Comparison of ENCODE assay signal across 24 cellular contexts in genomic region chr7:2764621-2765020, GRCh38.
A peak's percentile ranks its signal among the peaks of the same experiment; 100 is the strongest.
DNase-seq lines count a peak whose midpoint lies in the region; ATAC-seq, FAIRE-seq and TF ChIP-seq lines count a peak whose summit lies in the region.
"Had no signal": no experiment of that assay in that cellular context is flagged by ENCODE, and none has a peak within 500 bp of the region (broad histone marks: within the 10 kb centered on the region; RNA-seq: fewer than 3 reads in every experiment).

No MANE protein-coding gene starts in this region.

- no peaks in the 10 kb centered on the region for H3K36me3 ChIP-seq in A673 (ENCODE audit: insufficient read depth, low read length, poor library complexity, severe bottlenecking)
- H3K36me3 ChIP-seq in Karpas-422 (ENCODE audit: insufficient read depth, low read length), result no peaks in the 10 kb centered on the region
- peaks cover 15 to 22% of the 10 kb centered on the region in 2 experiments for H3K36me3 ChIP-seq in trophoblast cell (ENCODE audit: control insufficient read depth in 1 of 2, insufficient read depth in 2 of 2, low read length in 2 of 2)
- no peaks in the 10 kb centered on the region for H3K36me3 ChIP-seq in kidney (ENCODE audit: control insufficient read depth in 1 of 2, insufficient read depth in 2 of 2, low read length in 2 of 2)

- H3K9ac ChIP-seq in Karpas-422 (ENCODE audit: low read length) (no peak overlapping the region), trophoblast cell (ENCODE audit: low read length) (no peak overlapping the region), kidney (ENCODE audit: low read length in 2 of 2) (no peak overlapping the region)
- H3K9ac ChIP-seq: BLaER1 had no signal

- intact Hi-C loops in A673 (cut with micrococcal nuclease; ENCODE audit: unreplicated experiment), result no loop called here
- intact Hi-C loops in kidney (cut with DNase I), result no loop called here

- WGBS in trophoblast cell (ENCODE audit: extremely low coverage, insufficient coverage, insufficient read length), result no CpG with 5 or more reads among the region's 11 CpGs

- CTCF ChIA-PET in A673 (lab: Charles Lee), result no interaction called here

- H3K4me2 ChIP-seq in Karpas-422 (ENCODE audit: low read depth, low read length, poor library complexity, severe bottlenecking) (no peak overlapping the region), trophoblast cell (ENCODE audit: low read length) (no peak overlapping the region)
- H3K4me2 ChIP-seq: BLaER1 had no signal

- no TSS peak for BruUV-seq in A673 (replicated peaks; lab: Mats Ljungman, UMichigan)

- TF ChIP-seq CTCF in A673 (conservative IDR thresholded peaks at IDR 0.05; ENCODE audit: low read depth, low read length) (no peak), glutamatergic neuron (IDR thresholded peaks at IDR 0.05; ENCODE audit: partially characterized antibody, unreplicated experiment) (no peak), kidney (IDR thresholded peaks at IDR 0.05; ENCODE audit: borderline replicate concordance, extremely low read depth, insufficient read depth) (no peak)

- H3K23ac ChIP-seq in trophoblast cell (ENCODE audit: low read length), result no peak overlapping the region

- POLR2A ChIA-PET in A673 (lab: Charles Lee; ENCODE audit: low non-redundant PET), result no interaction called here

- no peak overlapping the region for H3K4me3 Mint-ChIP-seq in glutamatergic neuron (ENCODE audit: unreplicated experiment)
- H3K4me3 Mint-ChIP-seq: CD8-positive, alpha-beta memory T cell; IgD-negative memory B cell had no signal

- H3K79me1 ChIP-seq in trophoblast cell (ENCODE audit: low read length), result peaks cover 37% of the 10 kb centered on the region

- H3K79me2 ChIP-seq in Karpas-422 (ENCODE audit: low read length), result no peaks in the 10 kb centered on the region
- peaks cover 20% of the 10 kb centered on the region for H3K79me2 ChIP-seq in trophoblast cell (ENCODE audit: control insufficient read depth, insufficient read depth, low read length, poor library complexity)

- H4K20me1 ChIP-seq in Karpas-422 (ENCODE audit: insufficient read depth, low read depth, low read length), result no peaks in the 10 kb centered on the region

- H3K27ac ChIP-seq in A673 (ENCODE audit: low read depth, low read length, poor library complexity, severe bottlenecking) (peak overlapping the region; percentile 5), Karpas-422 (ENCODE audit: low read length) (no peak overlapping the region), trophoblast cell (ENCODE audit: low read depth, low read length) (peak overlapping the region; percentile 11), kidney (ENCODE audit: low read depth in 2 of 2, low read length in 2 of 2) (no peak overlapping the region)
- H3K27ac ChIP-seq: BLaER1 had no signal

- H2BK120ac ChIP-seq in trophoblast cell (ENCODE audit: insufficient read depth, low read length, poor library complexity), result no peak overlapping the region

- H3K18ac ChIP-seq in trophoblast cell (ENCODE audit: low read length), result peak overlapping the region; percentile 54

- peak overlapping the region; percentile 47 for H3K14ac ChIP-seq in trophoblast cell (ENCODE audit: low read length)

- DNase-seq in A673 (ENCODE audit: low spot score) (no peak), Karpas-422 (peak; percentile 14), glutamatergic neuron (no peak), trophoblast cell (no peak), kidney (no peak), foreskin melanocyte (no peak), NOMO-1 treated with DMSO at 0.1 percent for 48 hours (lab: John Stamatoyannopoulos, UW; ENCODE audit: unreplicated experiment) (no peak)
- DNase-seq: CD8-positive, alpha-beta memory T cell; DMS53; EL; H7; Kasumi-1; MG63; NCI-H1048; NCI-H1436; NCI-H1930; NCI-H526 had no signal

- H2AFZ ChIP-seq in Karpas-422 (ENCODE audit: low read length) (no peak overlapping the region), trophoblast cell (ENCODE audit: insufficient read depth, low read length, poor library complexity) (no peak overlapping the region)

- H4K8ac ChIP-seq in trophoblast cell (ENCODE audit: low read depth, low read length), result no peak overlapping the region

- peak overlapping the region; percentile 49 for H3K4ac ChIP-seq in trophoblast cell (ENCODE audit: low read depth, low read length)

- ATAC-seq in GM19452 (IDR thresholded peaks at IDR 0.05; ENCODE audit: unreplicated experiment), result no peak

- H3K27me3 ChIP-seq in A673 (replicated peaks; ENCODE audit: insufficient read depth, low read depth, low read length, poor library complexity) (no peaks in the 10 kb centered on the region), Karpas-422 (ENCODE audit: low read length) (no peaks in the 10 kb centered on the region), trophoblast cell (ENCODE audit: insufficient read depth, low read length) (no peaks in the 10 kb centered on the region)
- H3K27me3 ChIP-seq: BLaER1, MG63 had no signal

- no peaks in the 10 kb centered on the region for H3K9me2 ChIP-seq in Karpas-422 (replicated peaks; ENCODE audit: insufficient read depth, low read length)

- H2BK5ac ChIP-seq in trophoblast cell (ENCODE audit: low read depth, low read length, poor library complexity), result no peak overlapping the region

- no peak overlapping the region for H2BK12ac ChIP-seq in trophoblast cell (ENCODE audit: low read length)

- H4K91ac ChIP-seq in trophoblast cell (ENCODE audit: low read depth, low read length), result peak overlapping the region; percentile 8

- H3K9me3 Mint-ChIP-seq in glutamatergic neuron (ENCODE audit: unreplicated experiment), result peaks cover 18% of the 10 kb centered on the region
- H3K9me3 Mint-ChIP-seq: CD8-positive, alpha-beta memory T cell; IgD-negative memory B cell had no signal

- H3K4me1 ChIP-seq in A673 (ENCODE audit: insufficient read depth, low read length, poor library complexity, severe bottlenecking) (peaks cover 15% of the 10 kb centered on the region), Karpas-422 (ENCODE audit: low read length) (no peaks in the 10 kb centered on the region), trophoblast cell (ENCODE audit: control insufficient read depth in 1 of 2, insufficient read depth in 2 of 2, low read length in 2 of 2) (peaks cover 42 to 47% of the 10 kb centered on the region in 2 experiments), kidney (ENCODE audit: control insufficient read depth in 1 of 2, insufficient read depth in 1 of 2, low read depth in 1 of 2, low read length in 2 of 2) (peaks cover 11 to 26% of the 10 kb centered on the region in 2 donors)

- peaks cover 3% of the 10 kb centered on the region for H3K27me3 Mint-ChIP-seq in glutamatergic neuron (ENCODE audit: unreplicated experiment)
- H3K27me3 Mint-ChIP-seq: CD8-positive, alpha-beta memory T cell; IgD-negative memory B cell had no signal

- H3K4me1 Mint-ChIP-seq in glutamatergic neuron (ENCODE audit: low read depth, unreplicated experiment), result peaks cover 33% of the 10 kb centered on the region

- no peaks in the 10 kb centered on the region for H3K9me3 ChIP-seq in A673 (ENCODE audit: low read depth, low read length, poor library complexity, severe bottlenecking)
- no peaks in the 10 kb centered on the region for H3K9me3 ChIP-seq in Karpas-422 (ENCODE audit: low read length)
- H3K9me3 ChIP-seq in trophoblast cell (ENCODE audit: insufficient read depth, low read depth, low read length), result no peaks in the 10 kb centered on the region
- no peaks in the 10 kb centered on the region for H3K9me3 ChIP-seq in kidney (ENCODE audit: control insufficient read depth in 1 of 2, low read length in 2 of 2)

- H2AK5ac ChIP-seq in trophoblast cell (ENCODE audit: low read length), result no peak overlapping the region

- H3K27ac Mint-ChIP-seq in glutamatergic neuron (ENCODE audit: unreplicated experiment), result peak overlapping the region; percentile 28
- H3K27ac Mint-ChIP-seq: IgD-negative memory B cell had no signal

- no peak overlapping the region for H4K12ac ChIP-seq in trophoblast cell (ENCODE audit: low read depth, low read length)

- no peak overlapping the region for H3K4me3 ChIP-seq in A673 (ENCODE audit: low read depth, low read length, poor library complexity, severe bottlenecking)
- H3K4me3 ChIP-seq in Karpas-422 (ENCODE audit: low read length), result no peak overlapping the region
- no peak overlapping the region for H3K4me3 ChIP-seq in trophoblast cell (ENCODE audit: low read depth, low read length)
- H3K4me3 ChIP-seq in kidney (ENCODE audit: low read length in 2 of 2), result no peak overlapping the region
- H3K4me3 ChIP-seq: BLaER1, MG63 had no signal

- H3K36me3 Mint-ChIP-seq in glutamatergic neuron (ENCODE audit: unreplicated experiment), result no peaks in the 10 kb centered on the region

- no peak for FAIRE-seq in kidney (lab: Jason Lieb, UNC)
- FAIRE-seq: A204.1, GM12891, GM19239, HTR-8/SVneo had no signal

Comparison
In these comparisons a context has a peak if more than half of its experiments do, and no peak if none do; other contexts are left out.
1. H3K27ac ChIP-seq: peak in A673 (single experiment) and trophoblast cell (single experiment); none in Karpas-422 (single experiment) and kidney (0 of 2).